ENCODE assay signal across 23 cellular contexts in genomic region chr11:114553642-114554041, GRCh38. TPM values are rescaled to one million over a fixed set of nuclear protein-coding genes. Genes with fewer than 3 reads are reported as not detected.
"Had no signal": no experiment of that assay in that cellular context is flagged by ENCODE, and none has a peak within 500 bp of the region (broad histone marks: within the 10 kb centered on the region; RNA-seq: fewer than 3 reads in every experiment).

No MANE protein-coding gene starts in this region.

- H3K4me3 Mint-ChIP-seq: activated CD4-positive, alpha-beta memory T cell treated with anti-CD3 and anti-CD28 coated beads, Interleukin-2, amount 10 ng/mL, durations not matched to agents 7 days and 5 days; activated CD4-positive, alpha-beta T cell treated with anti-CD3 and anti-CD28 coated beads for 36 hours; activated naive CD8-positive, alpha-beta T cell treated with anti-CD3 and anti-CD28 coated beads, Interleukin-2, amount 10 ng/mL, durations not matched to agents 7 days and 5 days; dendritic cell treated with granulocyte-macrophage colony-stimulating factor and Interleukin-4, amounts not matched to agents 40 ng/mL and 50 ng/mL, for 4 days; memory B cell; nephron progenitor cell; stimulated activated naive CD8-positive, alpha-beta T cell treated with anti-CD3 and anti-CD28 coated beads, Interleukin-15, amount 100 ng/mL, for 72 hours; T-cell had no signal

- H3K36me3 Mint-ChIP-seq: activated naive CD8-positive, alpha-beta T cell treated with anti-CD3 and anti-CD28 coated beads, Interleukin-2, amount 10 ng/mL, durations not matched to agents 7 days and 5 days; memory B cell; T-cell had no signal

- H3K4me3 ChIP-seq: heart right ventricle, left lung, testis had no signal

- H3K27ac ChIP-seq: heart right ventricle, left lung, testis, VCaP had no signal

- H3K27ac Mint-ChIP-seq: activated CD4-positive, alpha-beta memory T cell treated with anti-CD3 and anti-CD28 coated beads, Interleukin-2, amount 10 ng/mL, durations not matched to agents 7 days and 5 days; activated CD4-positive, alpha-beta T cell treated with anti-CD3 and anti-CD28 coated beads for 36 hours; activated naive CD8-positive, alpha-beta T cell treated with anti-CD3 and anti-CD28 coated beads, Interleukin-2, amount 10 ng/mL, durations not matched to agents 7 days and 5 days; dendritic cell treated with granulocyte-macrophage colony-stimulating factor and Interleukin-4, amounts not matched to agents 40 ng/mL and 50 ng/mL, for 4 days; memory B cell; nephron progenitor cell; T-cell had no signal

- H3K36me3 ChIP-seq: heart right ventricle, left lung had no signal

- H3K9me3 Mint-ChIP-seq: activated CD4-positive, alpha-beta memory T cell treated with anti-CD3 and anti-CD28 coated beads, Interleukin-2, amount 10 ng/mL, durations not matched to agents 7 days and 5 days; activated naive CD8-positive, alpha-beta T cell treated with anti-CD3 and anti-CD28 coated beads, Interleukin-2, amount 10 ng/mL, durations not matched to agents 7 days and 5 days; dendritic cell treated with granulocyte-macrophage colony-stimulating factor and Interleukin-4, amounts not matched to agents 40 ng/mL and 50 ng/mL, for 4 days; memory B cell; nephron progenitor cell; stimulated activated naive CD8-positive, alpha-beta T cell treated with anti-CD3 and anti-CD28 coated beads, Interleukin-15, amount 100 ng/mL, for 72 hours; T-cell had no signal

- ATAC-seq: activated CD4-positive, alpha-beta T cell treated with anti-CD3 and anti-CD28 coated beads for 36 hours; heart right ventricle; left lung; stimulated activated naive CD8-positive, alpha-beta T cell treated with anti-CD3 and anti-CD28 coated beads, Interleukin-15, amount 100 ng/mL, for 72 hours; T-cell had no signal

- DNase-seq: activated CD4-positive, alpha-beta memory T cell treated with anti-CD3 and anti-CD28 coated beads, Interleukin-2, amount 10 ng/mL, durations not matched to agents 7 days and 5 days; activated CD4-positive, alpha-beta T cell treated with anti-CD3 and anti-CD28 coated beads for 36 hours; activated naive CD8-positive, alpha-beta T cell treated with anti-CD3 and anti-CD28 coated beads, Interleukin-2, amount 10 ng/mL, durations not matched to agents 7 days and 5 days; caudate nucleus; foreskin melanocyte; heart right ventricle; islet precursor cell; left lung; nephron progenitor cell; stimulated activated CD4-positive, alpha-beta T cell treated with anti-CD3 and anti-CD28 coated beads, Interleukin-15, amount 100 ng/mL, for 24 hours; stimulated activated CD4-positive, alpha-beta T cell treated with anti-CD3 and anti-CD28 coated beads, Interleukin-4, amount 100 ng/mL, for 24 hours; stimulated activated naive CD8-positive, alpha-beta T cell treated with anti-CD3 and anti-CD28 coated beads, Interleukin-15, amount 100 ng/mL, for 72 hours; T-cell; T1000; testis had no signal

- H3K27me3 ChIP-seq: heart right ventricle, left lung, testis had no signal

- H3K27me3 Mint-ChIP-seq: activated CD4-positive, alpha-beta T cell treated with anti-CD3 and anti-CD28 coated beads for 36 hours; dendritic cell treated with granulocyte-macrophage colony-stimulating factor and Interleukin-4, amounts not matched to agents 40 ng/mL and 50 ng/mL, for 4 days; memory B cell; stimulated activated naive CD8-positive, alpha-beta T cell treated with anti-CD3 and anti-CD28 coated beads, Interleukin-15, amount 100 ng/mL, for 72 hours; T-cell had no signal

- H3K4me1 ChIP-seq: heart right ventricle, left lung had no signal

- H3K4me1 Mint-ChIP-seq: activated CD4-positive, alpha-beta memory T cell treated with anti-CD3 and anti-CD28 coated beads, Interleukin-2, amount 10 ng/mL, durations not matched to agents 7 days and 5 days; activated CD4-positive, alpha-beta T cell treated with anti-CD3 and anti-CD28 coated beads for 36 hours; activated naive CD8-positive, alpha-beta T cell treated with anti-CD3 and anti-CD28 coated beads, Interleukin-2, amount 10 ng/mL, durations not matched to agents 7 days and 5 days; memory B cell; nephron progenitor cell; stimulated activated naive CD8-positive, alpha-beta T cell treated with anti-CD3 and anti-CD28 coated beads, Interleukin-15, amount 100 ng/mL, for 72 hours; T-cell had no signal

- H3K9me3 ChIP-seq: heart right ventricle, left lung, testis had no signal

RNA-seq across cellular contexts. Expression of gene NXPE1, which starts 6.0 kb away (rescaled TPM):
- total RNA-seq: activated CD4-positive, alpha-beta memory T cell treated with anti-CD3 and anti-CD28 coated beads, Interleukin-2, amount 10 ng/mL, durations not matched to agents 7 days and 5 days; activated CD4-positive, alpha-beta T cell treated with anti-CD3 and anti-CD28 coated beads for 36 hours; activated naive CD8-positive, alpha-beta T cell treated with anti-CD3 and anti-CD28 coated beads, Interleukin-2, amount 10 ng/mL, durations not matched to agents 7 days and 5 days; astrocyte; heart right ventricle; left lung; osteoblast; skeletal muscle tissue; T-cell; urinary bladder had no signal
- polyA plus RNA-seq: esophagus had no signal

RNA-seq across cellular contexts. Expression of gene NXPE4, which starts 41.9 kb away (rescaled TPM):
- total RNA-seq: activated CD4-positive, alpha-beta memory T cell treated with anti-CD3 and anti-CD28 coated beads, Interleukin-2, amount 10 ng/mL, durations not matched to agents 7 days and 5 days; activated CD4-positive, alpha-beta T cell treated with anti-CD3 and anti-CD28 coated beads for 36 hours; activated naive CD8-positive, alpha-beta T cell treated with anti-CD3 and anti-CD28 coated beads, Interleukin-2, amount 10 ng/mL, durations not matched to agents 7 days and 5 days; astrocyte; heart right ventricle; left lung; osteoblast; skeletal muscle tissue; T-cell; testis; urinary bladder had no signal
- polyA plus RNA-seq: heart right ventricle, urinary bladder had no signal
